11 cellular contexts compared by ENCODE assay signal in the genomic region with DNA sequence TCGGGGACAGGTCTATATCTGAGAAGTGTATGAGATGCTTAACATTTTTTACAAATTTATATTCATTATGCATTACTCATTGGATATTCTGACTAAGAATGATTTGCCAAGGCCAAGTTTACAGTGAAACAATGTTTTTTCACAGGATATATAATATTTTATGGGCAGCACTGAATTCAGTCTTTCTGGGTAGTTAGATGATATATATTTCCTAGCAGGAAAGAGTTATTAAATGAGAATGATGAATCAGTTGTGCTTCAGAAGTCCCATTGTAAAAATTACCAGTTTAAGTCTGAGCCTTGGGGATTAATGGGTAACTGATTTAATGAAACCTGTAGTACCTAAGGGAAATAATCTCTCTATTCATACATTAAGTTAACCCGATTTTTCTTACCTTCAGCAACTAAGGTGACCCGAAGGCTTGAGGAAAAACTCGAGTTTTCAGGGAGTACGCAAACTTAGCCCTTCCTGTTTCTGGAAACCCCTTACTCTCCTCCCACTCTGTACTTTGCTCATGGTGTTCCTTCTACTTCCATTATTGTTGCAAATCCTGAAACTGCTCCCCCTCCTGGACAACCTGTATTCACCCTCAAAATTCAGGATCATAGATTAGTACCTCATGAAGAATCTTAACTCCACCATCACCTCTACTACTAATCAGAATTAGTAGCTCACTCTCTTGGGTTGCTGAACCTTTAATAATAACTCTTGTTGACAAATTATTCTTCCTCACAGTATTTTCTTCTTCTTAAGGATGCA.
DNase-seq lines count a peak whose midpoint lies in the region; ATAC-seq and TF ChIP-seq lines count a peak whose summit lies in the region.
"Had no signal": no experiment of that assay in that cellular context is flagged by ENCODE, and none has a peak within 500 bp of the region (broad histone marks: within the 10 kb centered on the region; RNA-seq: fewer than 3 reads in every experiment).

No MANE protein-coding gene starts in this region.

- no peak overlapping the region for H4K8ac ChIP-seq in H9 (replicated peaks; ENCODE audit: insufficient read length, low read depth, low read length)

- H3K14ac ChIP-seq in H9 (ENCODE audit: insufficient read depth, low read length) = no peak overlapping the region

- no peak overlapping the region for H3K27ac ChIP-seq in C4-2B
- no peak overlapping the region for H3K27ac ChIP-seq in H9 (ENCODE audit: insufficient read length, low read depth, low read length)
- H3K27ac ChIP-seq: thoracic aorta had no signal

- H3K4me2 ChIP-seq in H9 (ENCODE audit: insufficient read depth, insufficient read length, low read length) = no peak overlapping the region

- H3K23me2 ChIP-seq in H9 (ENCODE audit: insufficient read length, low read depth, low read length, poor library complexity, severe bottlenecking) = no peaks in the 10 kb centered on the region

- peak; percentile 39; the same call in 2 of the 3 replicates for ATAC-seq in SK-N-SH treated with all-trans-retinoic acid at 6 μM for 48 hours
- no peak for ATAC-seq in HG03196 (IDR thresholded peaks at IDR 0.05; ENCODE audit: unreplicated experiment)
- no peak for ATAC-seq in HG03139 (IDR thresholded peaks at IDR 0.05; ENCODE audit: unreplicated experiment)
- no peak for ATAC-seq in HG02678 (IDR thresholded peaks at IDR 0.05; ENCODE audit: unreplicated experiment)
- ATAC-seq in HG02798 (IDR thresholded peaks at IDR 0.05; ENCODE audit: poor library complexity, unreplicated experiment) = no peak

- H3K79me2 ChIP-seq in H9 (ENCODE audit: insufficient read depth, low read length) = no peaks in the 10 kb centered on the region

- H2BK15ac ChIP-seq in H9 (ENCODE audit: low read depth, low read length) = no peak overlapping the region

- no peak for DNase-seq in H9
- DNase-seq in iPS-NIHi7 (ENCODE audit: extremely low spot score) = peak; percentile 40
- DNase-seq: activated CD4-positive, alpha-beta T cell treated with anti-CD3 and anti-CD28 coated beads for 4 hours; kidney glomerular epithelial cell had no signal

- peaks cover 0 to 8% (median 1%) of the 10 kb centered on the region in 3 experiments; a peak in 3 of 7 replicates for H3K36me3 Mint-ChIP-seq in H9 (ENCODE audit: insufficient read depth in 1 of 3, low read depth in 3 of 3)

- H2BK12ac ChIP-seq in H9 (ENCODE audit: insufficient read length, low read depth, low read length) = no peak overlapping the region

- no CpG with 5 or more reads among the region's 5 CpGs for WGBS in H9 (ENCODE audit: extremely low coverage, insufficient read length, low lambda C conversion rate)

- H3K56ac ChIP-seq in H9 (ENCODE audit: insufficient read length, low read depth, low read length) = no peak overlapping the region

- no peak overlapping the region for H3K9ac ChIP-seq in H9 (ENCODE audit: extremely low read depth, insufficient read length, low read length)

- H3K79me1 ChIP-seq in H9 (ENCODE audit: insufficient read depth, low read depth, low read length, poor library complexity, severe bottlenecking) = no peaks in the 10 kb centered on the region

- peak overlapping the region; percentile 52 for H2AFZ ChIP-seq in H9 (ENCODE audit: low read length)

- H3K27me3 Mint-ChIP-seq in H9 (ENCODE audit: low read depth) = peaks cover 3% of the 10 kb centered on the region

- no peak overlapping the region for H3K4me3 Mint-ChIP-seq in H9

- H4K5ac ChIP-seq in H9 (ENCODE audit: insufficient read length, low read depth, low read length) = no peak overlapping the region

- H2BK120ac ChIP-seq in H9 (ENCODE audit: low read depth, low read length, poor library complexity, severe bottlenecking) = no peak overlapping the region

- no peak overlapping the region for H3K27ac Mint-ChIP-seq in H9

- H2BK5ac ChIP-seq in H9 (ENCODE audit: insufficient read length, low read length) = no peak overlapping the region

- H2BK20ac ChIP-seq in H9 (ENCODE audit: low read depth, low read length, poor library complexity, severe bottlenecking) = no peak overlapping the region

- H3K27me3 ChIP-seq in H9 (ENCODE audit: insufficient read depth, low read length) = no peaks in the 10 kb centered on the region

- peaks cover 2% of the 10 kb centered on the region; the same call in 1 of the 2 replicates for H3K4me1 ChIP-seq in H9 (ENCODE audit: insufficient read depth, low read length)

- H3K4ac ChIP-seq in H9 (ENCODE audit: low read depth, low read length) = no peak overlapping the region

- no peaks in the 10 kb centered on the region for H4K20me1 ChIP-seq in H9 (ENCODE audit: control insufficient read depth, insufficient read depth, insufficient read length)

- TF ChIP-seq CTCF in C4-2B (conservative IDR thresholded peaks at IDR 0.05) (peak; percentile 61), H9 (conservative IDR thresholded peaks at IDR 0.05) (peak; percentile 74)

- H2AK5ac ChIP-seq in H9 (ENCODE audit: insufficient read length, low read length) = no peak overlapping the region

- H3K23ac ChIP-seq in H9 (ENCODE audit: insufficient read length, low read depth, low read length) = no peak overlapping the region

- no peaks in the 10 kb centered on the region for H3K9me3 ChIP-seq in H9 (ENCODE audit: control insufficient read depth, low read depth, low read length)
- H3K9me3 ChIP-seq: thoracic aorta had no signal

- no peak overlapping the region for H4K91ac ChIP-seq in H9 (ENCODE audit: insufficient read length, low read depth, low read length)

- H3K18ac ChIP-seq in H9 (ENCODE audit: insufficient read length, low read depth, low read length) = no peak overlapping the region

- H3K9me3 Mint-ChIP-seq in H9 = peaks cover 4% of the 10 kb centered on the region in 2 experiments; a peak in 3 of 5 replicates

- H3T11ph ChIP-seq in H9 (ENCODE audit: low read length) = no peak overlapping the region

- H3K4me1 Mint-ChIP-seq in H9 = peaks cover 21% of the 10 kb centered on the region in 2 experiments

TF ChIP-seq in SK-N-SH treated with all-trans-retinoic acid at 6 μM for 48 hours, 23 proteins besides CTCF, POLR2A, EP300 and RAD21:
- no peak for TF ChIP-seq PPARA (CRISPR knock-in tag; IDR thresholded peaks at IDR 0.05; ENCODE audit: borderline replicate concordance)
- TF ChIP-seq GLIS3 (CRISPR knock-in tag; IDR thresholded peaks at IDR 0.05) = no peak
- no peak for TF ChIP-seq OSR1 (CRISPR knock-in tag; IDR thresholded peaks at IDR 0.05)
- no peak for TF ChIP-seq CSRNP3 (CRISPR knock-in tag; IDR thresholded peaks at IDR 0.05)
- TF ChIP-seq ZNF70 (CRISPR knock-in tag; IDR thresholded peaks at IDR 0.05) = no peak
- no peak for TF ChIP-seq SNAI2 (CRISPR knock-in tag; IDR thresholded peaks at IDR 0.05)
- TF ChIP-seq ZNF565 (CRISPR knock-in tag; conservative IDR thresholded peaks at IDR 0.05; ENCODE audit: low read depth) = no peak
- TF ChIP-seq ZNF8 (CRISPR knock-in tag; IDR thresholded peaks at IDR 0.05) = no peak
- no peak for TF ChIP-seq CSDC2 (CRISPR knock-in tag; IDR thresholded peaks at IDR 0.05)
